Comparison of ENCODE assay signal across 26 cellular contexts in genomic region chr15:86645861-86646393, GRCh38.
A peak's percentile ranks its signal among the peaks of the same experiment; 100 is the strongest.
DNase-seq lines count a peak whose midpoint lies in the region; ATAC-seq and TF ChIP-seq lines count a peak whose summit lies in the region.
"Had no signal": no experiment of that assay in that cellular context is flagged by ENCODE, and none has a peak within 500 bp of the region (broad histone marks: within the 10 kb centered on the region; RNA-seq: fewer than 3 reads in every experiment).

No MANE protein-coding gene starts in this region.

- POLR2A ChIA-PET in RWPE1 (lab: Yijun Ruan, JAX; ENCODE audit: low non-redundant PET): no interaction called here

- intact Hi-C loops in cardiac septum (cut with DNase I): no loop called here

- H3K27ac ChIP-seq in cardiac muscle cell (peak overlapping the region; percentile 31), RWPE1 (no peak overlapping the region), epithelial cell of prostate (peak overlapping the region; percentile 88)
- H3K27ac ChIP-seq: gastrocnemius medialis had no signal

- CTCF ChIA-PET in RWPE1 (lab: Yijun Ruan, JAX): no interaction called here

- no peaks in the 10 kb centered on the region for H3K36me3 ChIP-seq in cardiac muscle cell
- H3K36me3 ChIP-seq: gastrocnemius medialis had no signal

- ATAC-seq in GM19455 (IDR thresholded peaks at IDR 0.05; ENCODE audit: unreplicated experiment): no peak
- ATAC-seq: activated CD8-positive, alpha-beta T cell treated with anti-CD3 and anti-CD28 coated beads, Interleukin-2, amount 10 ng/mL, durations not matched to agents 7 days and 5 days; gastrocnemius medialis; naive thymus-derived CD4-positive, alpha-beta T cell had no signal

- H3K9me3 ChIP-seq in cardiac muscle cell (ENCODE audit: low read depth): no peaks in the 10 kb centered on the region
- H3K9me3 ChIP-seq: gastrocnemius medialis had no signal

- TF ChIP-seq CTCF in cardiac muscle cell (IDR thresholded peaks at IDR 0.05; ENCODE audit: low read depth, low read length) (no peak), RWPE1 (conservative IDR thresholded peaks at IDR 0.05; ENCODE audit: low read depth) (no peak), retinal pigment epithelial cell (conservative IDR thresholded peaks at IDR 0.05; ENCODE audit: low read depth, low read length) (no peak)

- H3K4me3 ChIP-seq in cardiac muscle cell (no peak overlapping the region), retinal pigment epithelial cell (ENCODE audit: low read length) (peak overlapping the region; percentile 16)
- H3K4me3 ChIP-seq: gastrocnemius medialis had no signal

- H3K4me1 ChIP-seq in cardiac muscle cell (ENCODE audit: low read depth): peaks cover 11% of the 10 kb centered on the region
- H3K4me1 ChIP-seq: gastrocnemius medialis had no signal

- H3K27me3 ChIP-seq in cardiac muscle cell: no peaks in the 10 kb centered on the region
- H3K27me3 ChIP-seq: gastrocnemius medialis had no signal

- DNase-seq in cardiac muscle cell (ENCODE audit: low read depth in 1 of 2, low spot score in 1 of 2): no peak
- no peak for DNase-seq in cardiac septum (ENCODE audit: low spot score)
- peak; percentile 23 for DNase-seq in RWPE1 (ENCODE audit: low spot score)
- peak; percentile 50 for DNase-seq in epithelial cell of prostate (ENCODE audit: low read depth, low spot score)
- DNase-seq in retinal pigment epithelial cell (ENCODE audit: low read depth): peak; percentile 7
- no peak for DNase-seq in NOMO-1 treated with DMSO at 0.1 percent for 48 hours (lab: John Stamatoyannopoulos, UW; ENCODE audit: unreplicated experiment)
- DNase-seq in LoVo (ENCODE audit: low spot score): no peak
- DNase-seq: activated CD8-positive, alpha-beta T cell treated with anti-CD3 and anti-CD28 coated beads, Interleukin-2, amount 10 ng/mL, durations not matched to agents 7 days and 5 days; activated effector memory CD4-positive, alpha-beta T cell treated with Interleukin-2 at 50 U/mL for 16 hours; activated naive CD8-positive, alpha-beta T cell treated with anti-CD3 and anti-CD28 coated beads for 36 hours; aorta; CD8-positive, alpha-beta memory T cell; endodermal cell; gastrocnemius medialis; HCEC 1CT; IMR-90; kidney; midbrain; naive thymus-derived CD4-positive, alpha-beta T cell; NCI-H1092; NCI-H187; NCI-H526; SIG-M5; stimulated activated CD4-positive, alpha-beta T cell treated with anti-CD3 and anti-CD28 coated beads, Interleukin-15, amount 100 ng/mL, for 24 hours; stimulated activated CD4-positive, alpha-beta T cell treated with anti-CD3 and anti-CD28 coated beads, Interleukin-4, amount 100 ng/mL, for 4 hours had no signal

Comparison
In these comparisons a context has a peak if more than half of its experiments do, and no peak if none do; other contexts are left out.
1. DNase-seq: peak in RWPE1 (single experiment), epithelial cell of prostate (single experiment) and retinal pigment epithelial cell (single experiment); none in cardiac muscle cell (0 of 2), cardiac septum (single experiment), NOMO-1 treated with DMSO at 0.1 percent for 48 hours (single experiment) and LoVo (single experiment).